ENCODE assay signal across 9 cellular contexts in genomic region chr11:64877390-64878222, GRCh38. TPM values are rescaled to one million over a fixed set of nuclear protein-coding genes. Genes with fewer than 3 reads are reported as not detected.
DNase-seq lines count a peak whose midpoint lies in the region; ATAC-seq and TF ChIP-seq lines count a peak whose summit lies in the region.
"Had no signal": no experiment of that assay in that cellular context is flagged by ENCODE, and none has a peak within 500 bp of the region (broad histone marks: within the 10 kb centered on the region; RNA-seq: fewer than 3 reads in every experiment).

No MANE protein-coding gene starts in this region.

- H3K27ac ChIP-seq in HCT116 (ENCODE audit: low read depth, low read length) (peak overlapping the region; percentile 84), sigmoid colon (peak overlapping the region; percentile 84 to 97 (median 94))

- no peak for TF ChIP-seq RAD21 in HCT116 (IDR thresholded peaks at IDR 0.05; ENCODE audit: low read depth)

- H3K4me1 ChIP-seq in HCT116 (ENCODE audit: control insufficient read depth in 1 of 2, insufficient read depth in 2 of 2, low read length in 2 of 2) (peaks cover 22 to 33% of the 10 kb centered on the region in 2 experiments), sigmoid colon (peaks cover 0 to 59% (median 55%) of the 10 kb centered on the region in 4 donors)

- RAD21 ChIA-PET in HCT116 (lab: Charles Lee; ENCODE audit: low non-redundant PET in 1 of 2, low total read pairs in 2 of 2, uncharacterized antibody in 2 of 2, unreplicated experiment in 2 of 2), result interaction anchor here (0.7 to 1.4 kb wide), 2 partner anchors 22 to 29 kb away, joined by 3 read pairs; no protein-coding TSS in a partner anchor

- peaks cover 68% of the 10 kb centered on the region for H3K36me3 Mint-ChIP-seq in Calu3 (ENCODE audit: insufficient read depth, unreplicated experiment)
- no peaks in the 10 kb centered on the region; the same call in 1 of the 2 replicates for H3K36me3 Mint-ChIP-seq in WTC11

- BruUV-seq in Calu3 (replicated peaks; lab: Mats Ljungman, UMichigan) (no TSS peak), HCT116 (replicated peaks; lab: Mats Ljungman, UMichigan) (no TSS peak)

- TF ChIP-seq EP300 in sigmoid colon (IDR thresholded peaks at IDR 0.05), result no peak

- no peaks in the 10 kb centered on the region for H3K9me3 ChIP-seq in HCT116 (ENCODE audit: control insufficient read depth in 1 of 2, insufficient read depth in 1 of 2, low read depth in 1 of 2, low read length in 2 of 2)
- no peaks in the 10 kb centered on the region for H3K9me3 ChIP-seq in sigmoid colon

- peak; percentile 5 for ATAC-seq in HCT116
- no peak; the same call in 1 of the 2 replicates for ATAC-seq in WTC11
- peak; percentile 11 for ATAC-seq in Right ventricle myocardium superior (ENCODE audit: poor library complexity)
- ATAC-seq in HG03571 (IDR thresholded peaks at IDR 0.05; ENCODE audit: unreplicated experiment), result no peak

- no peaks in the 10 kb centered on the region for H3K27me3 ChIP-seq in HCT116 (ENCODE audit: insufficient read depth, low read length)
- no peaks in the 10 kb centered on the region for H3K27me3 ChIP-seq in sigmoid colon

- H3K36me3 ChIP-seq in HCT116 (ENCODE audit: control insufficient read depth in 1 of 2, insufficient read depth in 2 of 2, low read length in 2 of 2), result peaks cover 12 to 28% of the 10 kb centered on the region in 2 experiments
- H3K36me3 ChIP-seq in sigmoid colon, result peaks cover 5 to 12% (median 10%) of the 10 kb centered on the region in 4 donors

- intact Hi-C loops in Calu3 (cut with micrococcal nuclease; ENCODE audit: unreplicated experiment) (no loop called here), HCT116 (cut with micrococcal nuclease) (loop anchor here (1.0 kb wide), 2 partner anchors 30 to 150 kb away; partner anchors contain the start of gene SNX15), Right ventricle myocardium superior (cut with DNase I) (no loop called here), sigmoid colon (cut with DNase I) (loop anchor here (1.0 kb wide), 1 partner anchor 13 kb away; no protein-coding TSS in a partner anchor)

- no peaks in the 10 kb centered on the region for H3K9me3 Mint-ChIP-seq in Calu3 (ENCODE audit: low read depth, unreplicated experiment)
- no peaks in the 10 kb centered on the region for H3K9me3 Mint-ChIP-seq in WTC11

- TF ChIP-seq CTCF in Calu3 (IDR thresholded peaks at IDR 0.05; ENCODE audit: unreplicated experiment) (no peak), HCT116 (IDR thresholded peaks at IDR 0.05 in 2 of 3, conservative IDR thresholded peaks at IDR 0.05 in 1 of 3; ENCODE audit: borderline replicate concordance in 1 of 3, insufficient read depth in 1 of 3, low read depth in 2 of 3, low read length in 2 of 3) (no peak), WTC11 (IDR thresholded peaks at IDR 0.05) (no peak), sigmoid colon (IDR thresholded peaks at IDR 0.05) (no peak)

- peak overlapping the region; percentile 98 for H3K4me3 Mint-ChIP-seq in Calu3 (ENCODE audit: low read depth, unreplicated experiment)
- peak overlapping the region; percentile 77 for H3K4me3 Mint-ChIP-seq in WTC11

- H3K27ac Mint-ChIP-seq in Calu3 (ENCODE audit: unreplicated experiment), result peak overlapping the region; percentile 93
- no peak overlapping the region for H3K27ac Mint-ChIP-seq in WTC11

- no peaks in the 10 kb centered on the region for H4K20me1 ChIP-seq in HCT116 (ENCODE audit: insufficient read depth)

- CTCF ChIA-PET in Calu3 (lab: Charles Lee) (interaction anchor here (0.6 to 3.6 kb wide), 10 partner anchors 10 to 610 kb away, joined by 3 to 19 read pairs (median 4); partner anchors contain the start of genes ARL2 and BATF2), HCT116 (lab: Charles Lee) (interaction anchor here (1.5 to 1.9 kb wide), 3 partner anchors 10 to 29 kb away, joined by 3 to 5 read pairs (median 4); no protein-coding TSS in a partner anchor), WTC11 (lab: Charles Lee) (interaction anchor here (0.6 to 22.9 kb wide), 15 partner anchors 9 to 311 kb away, joined by 3 to 372 read pairs (median 4); partner anchors contain the start of genes BATF2, CDC42BPG and ZNHIT2)

- H3K9ac ChIP-seq in HCT116 (ENCODE audit: low read length), result peak overlapping the region; percentile 86

- no peak overlapping the region for H2AFZ ChIP-seq in HCT116 (ENCODE audit: low read depth, low read length, poor library complexity, severe bottlenecking)

- 0 to 1% methylated on average over 41 of the region's 41 CpGs for WGBS in sigmoid colon, 2 donors

- H3K4me1 Mint-ChIP-seq in Calu3 (ENCODE audit: low read depth, unreplicated experiment), result peaks cover 35% of the 10 kb centered on the region
- peaks cover 20% of the 10 kb centered on the region for H3K4me1 Mint-ChIP-seq in WTC11

- TF ChIP-seq POLR2A in HCT116 (IDR thresholded peaks at IDR 0.05; ENCODE audit: borderline replicate concordance, extremely low read depth, insufficient read depth, insufficient read length), result no peak
- TF ChIP-seq POLR2A in sigmoid colon (IDR thresholded peaks at IDR 0.05), result no peak

- POLR2A ChIA-PET in HCT116 (lab: Charles Lee) (interaction anchor here (1.2 to 5.5 kb wide), 4 partner anchors 13 to 31 kb away, joined by 3 to 56 read pairs (median 24); partner anchors contain the start of gene CDC42BPG), WTC11 (lab: Charles Lee) (interaction anchor here (0.6 to 2.4 kb wide), 4 partner anchors 27 to 317 kb away, joined by 3 to 6 read pairs (median 3); no protein-coding TSS in a partner anchor)

- H3K4me3 ChIP-seq in HCT116 (replicated peaks in 1 of 2; ENCODE audit: low read depth in 1 of 2, low read length in 2 of 2) (peak overlapping the region; percentile 95 to 99), sigmoid colon (peak overlapping the region; percentile 61 to 89 (median 72))

- no peaks in the 10 kb centered on the region for H3K9me2 ChIP-seq in HCT116 (ENCODE audit: insufficient read depth)

- DNase-seq in Calu3, result no peak
- DNase-seq in HCT116 (ENCODE audit: low read depth, low spot score), result no peak
- DNase-seq in WTC11 (ENCODE audit: low spot score), result no peak
- DNase-seq in Right ventricle myocardium superior, result no peak
- no peak for DNase-seq in sigmoid colon
- DNase-seq in NCI-H446 (lab: John Stamatoyannopoulos, UW), result no peak
- DNase-seq in NCI-H2227 treated with DMSO at 0.1 percent for 48 hours (lab: John Stamatoyannopoulos, UW), result no peak

- no peaks in the 10 kb centered on the region for H3K27me3 Mint-ChIP-seq in Calu3 (ENCODE audit: unreplicated experiment)
- H3K27me3 Mint-ChIP-seq in WTC11 (ENCODE audit: low read depth), result peaks cover 7% of the 10 kb centered on the region

- peaks cover 56% of the 10 kb centered on the region for H3K79me2 ChIP-seq in HCT116 (ENCODE audit: insufficient read depth, low read length)

- peak overlapping the region; percentile 97 for H3K4me2 ChIP-seq in HCT116 (ENCODE audit: low read length)

TF ChIP-seq in HCT116, 20 proteins besides CTCF, POLR2A, EP300 and RAD21 (continues in another document):
- TF ChIP-seq MAX (IDR thresholded peaks at IDR 0.05), result no peak
- TF ChIP-seq SRF (IDR thresholded peaks at IDR 0.05; ENCODE audit: low read depth), result no peak
- no peak for TF ChIP-seq YY1 (IDR thresholded peaks at IDR 0.05; ENCODE audit: extremely low read depth, insufficient replicate concordance, low read depth, low read length)
- no peak for TF ChIP-seq CBX3 (IDR thresholded peaks at IDR 0.05; ENCODE audit: low read depth)
- no peak for TF ChIP-seq ZFX (IDR thresholded peaks at IDR 0.05)
- TF ChIP-seq JUND (IDR thresholded peaks at IDR 0.05), result no peak
- no peak for TF ChIP-seq CEBPB (IDR thresholded peaks at IDR 0.05; ENCODE audit: low read depth)

TF ChIP-seq in WTC11, 78 proteins besides CTCF, POLR2A, EP300 and RAD21 (continues in another document):
- TF ChIP-seq USF2 (CRISPR knock-in tag; IDR thresholded peaks at IDR 0.05) (no peak), ZNF138 (CRISPR knock-in tag; conservative IDR thresholded peaks at IDR 0.05) (no peak), SMAD4 (CRISPR knock-in tag; IDR thresholded peaks at IDR 0.05) (no peak), FOXK1 (CRISPR knock-in tag; IDR thresholded peaks at IDR 0.05) (no peak)

RNA-seq across cellular contexts. Expression of gene EHD1, which starts 0.8 kb away (rescaled TPM):
- 92.8 and 101 TPM in 2 replicates for total RNA-seq in Calu3 (2022)
- 48.1 TPM for total RNA-seq in HCT116 (2021; ENCODE audit: unreplicated experiment)
- 43.5 and 70.0 TPM in 2 replicates for polyA plus RNA-seq in HCT116 (2012)
- total RNA-seq in WTC11 (2021), result 29.9 to 38.1 TPM (median 35.2 TPM) in 3 replicates
- total RNA-seq in Right ventricle myocardium superior, result 47.4 TPM
- 10 to 100 TPM; 38.5 to 73.1 (median 44.1) TPM for total RNA-seq in sigmoid colon
- 10 to 100 TPM; 27.0 to 54.0 (median 29.4) TPM for polyA plus RNA-seq in sigmoid colon

RNA-seq across cellular contexts. Expression of gene CDC42BPG, which starts 33.2 kb away (rescaled TPM):
- 26.5 and 33.0 TPM in 2 replicates for total RNA-seq in Calu3 (2022)
- total RNA-seq in HCT116 (2021; ENCODE audit: unreplicated experiment), result 30.1 TPM
- polyA plus RNA-seq in HCT116 (2012), result 19.3 TPM in 2 replicates
- 14.9 to 21.6 TPM (median 17.3 TPM) in 3 replicates for total RNA-seq in WTC11 (2021)
- total RNA-seq in Right ventricle myocardium superior, result 0.35 TPM
- under 1 TPM in 3 of 4 donors, not detected in 1; 0.16 to 0.83 (median 0.36) TPM for total RNA-seq in sigmoid colon
- polyA plus RNA-seq in sigmoid colon, result 10 to 100 TPM; 19.8 to 39.8 (median 20.8) TPM

RNA-seq across cellular contexts. Expression of gene ATG2A, which starts 39.4 kb away (rescaled TPM):
- 29.6 and 35.8 TPM in 2 replicates for total RNA-seq in Calu3 (2022)
- total RNA-seq in HCT116 (2021; ENCODE audit: unreplicated experiment), result 24.7 TPM
- 16.7 and 18.3 TPM in 2 replicates for polyA plus RNA-seq in HCT116 (2012)
- 25.2 to 31.4 TPM (median 27.6 TPM) in 3 replicates for total RNA-seq in WTC11 (2021)
- 11.5 TPM for total RNA-seq in Right ventricle myocardium superior
- total RNA-seq in sigmoid colon, result 10 to 100 TPM; 12.1 to 22.7 (median 14.4) TPM
- polyA plus RNA-seq in sigmoid colon, result 10 to 100 TPM; 13.2 to 27.6 (median 19.4) TPM

RNA-seq across cellular contexts. Expression of gene PPP2R5B, which starts 46.9 kb away (rescaled TPM):
- 9.9 and 12.2 TPM in 2 replicates for total RNA-seq in Calu3 (2022)
- 10.9 TPM for total RNA-seq in HCT116 (2021; ENCODE audit: unreplicated experiment)
- polyA plus RNA-seq in HCT116 (2012), result 14.2 and 15.1 TPM in 2 replicates
- 8.7 to 10.2 TPM (median 9.1 TPM) in 3 replicates for total RNA-seq in WTC11 (2021)
- 20.6 TPM for total RNA-seq in Right ventricle myocardium superior
- 10 to 100 TPM; 17.8 to 27.3 (median 21.3) TPM for total RNA-seq in sigmoid colon
- polyA plus RNA-seq in sigmoid colon, result 10 to 100 TPM; 15.6 to 23.4 (median 18.1) TPM

RNA-seq across cellular contexts. Expression of gene GPHA2, which starts 58.1 kb away (rescaled TPM):
- not detected in 2 replicates for total RNA-seq in Calu3 (2022)
- total RNA-seq in HCT116 (2021; ENCODE audit: unreplicated experiment), result not detected
- 0.23 TPM in 1 of 2 replicates, not detected in the other for polyA plus RNA-seq in HCT116 (2012)
- 1.0 to 1.6 TPM (median 1.6 TPM) in 3 replicates for total RNA-seq in WTC11 (2021)
- not detected for total RNA-seq in Right ventricle myocardium superior
- 1 to 10 TPM in 1 of 4 donors, not detected in 3; 2.9 TPM for total RNA-seq in sigmoid colon
- under 1 TPM in 1 of 3 donors, not detected in 2; 0.47 TPM for polyA plus RNA-seq in sigmoid colon
- total RNA-seq: T-helper 1 cell treated with Interleukin-12 subunit alpha and Interleukin-12 subunit beta and Interleukin-4 antibody, amounts not matched to agents 30 ng/mL and 1 ng/mL, for 36 hours had no signal

Comparison
In these comparisons a context has a peak if more than half of its experiments do, and no peak if none do; other contexts are left out.
1. ATAC-seq: peak in HCT116 (single experiment) and Right ventricle myocardium superior (single experiment); none in WTC11 (single experiment) and HG03571 (single experiment).
2. intact Hi-C loops: an anchor here in HCT116 (1.0 kb wide) and sigmoid colon (1.0 kb wide); none called in Calu3 and Right ventricle myocardium superior.